Comparison of ENCODE assay signal across 1 cellular context in the genomic region with DNA sequence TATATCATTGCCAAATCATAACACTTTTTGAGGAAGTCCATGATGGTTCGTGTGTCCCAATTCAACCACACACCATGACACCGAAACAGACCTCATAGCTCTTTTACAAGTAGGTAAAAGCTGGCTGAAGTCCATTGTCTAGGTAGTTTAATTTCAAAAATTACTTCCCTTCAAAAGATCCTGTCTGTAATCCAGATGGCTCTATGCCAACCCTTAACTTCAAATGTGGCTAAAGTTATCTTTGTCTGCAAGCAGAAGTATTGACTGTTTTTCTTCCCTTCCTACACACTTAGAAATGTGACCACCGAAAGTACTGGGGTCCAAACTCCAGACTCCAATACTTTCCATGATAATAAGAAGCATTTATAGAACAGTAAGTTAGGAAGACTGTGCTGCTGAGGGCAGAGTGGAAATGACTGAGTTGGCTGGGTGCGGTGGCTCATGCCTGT.
A peak's percentile ranks its signal among the peaks of the same experiment; 100 is the strongest.
TF ChIP-seq lines count a peak whose summit lies in the region.

No MANE protein-coding gene starts in this region.

TF ChIP-seq in HepG2, 621 proteins besides CTCF, POLR2A, EP300 and RAD21:
- TF ChIP-seq FOXJ3 (CRISPR knock-in tag; IDR thresholded peaks at IDR 0.05; ENCODE audit: borderline replicate concordance) (no peak), HNF4G (IDR thresholded peaks at IDR 0.05; ENCODE audit: borderline replicate concordance, low read depth, low read length) (0 out of 2 replicates have a peak, but pooled peaks have one; percentile 19), HNF4G (CRISPR knock-in tag; IDR thresholded peaks at IDR 0.05; ENCODE audit: borderline replicate concordance, low read depth) (no peak), HNF4A (CRISPR knock-in tag; IDR thresholded peaks at IDR 0.05) (peak; percentile 32; the same call in 1 of the 2 replicates)
- TF ChIP-seq, protein P1, sequence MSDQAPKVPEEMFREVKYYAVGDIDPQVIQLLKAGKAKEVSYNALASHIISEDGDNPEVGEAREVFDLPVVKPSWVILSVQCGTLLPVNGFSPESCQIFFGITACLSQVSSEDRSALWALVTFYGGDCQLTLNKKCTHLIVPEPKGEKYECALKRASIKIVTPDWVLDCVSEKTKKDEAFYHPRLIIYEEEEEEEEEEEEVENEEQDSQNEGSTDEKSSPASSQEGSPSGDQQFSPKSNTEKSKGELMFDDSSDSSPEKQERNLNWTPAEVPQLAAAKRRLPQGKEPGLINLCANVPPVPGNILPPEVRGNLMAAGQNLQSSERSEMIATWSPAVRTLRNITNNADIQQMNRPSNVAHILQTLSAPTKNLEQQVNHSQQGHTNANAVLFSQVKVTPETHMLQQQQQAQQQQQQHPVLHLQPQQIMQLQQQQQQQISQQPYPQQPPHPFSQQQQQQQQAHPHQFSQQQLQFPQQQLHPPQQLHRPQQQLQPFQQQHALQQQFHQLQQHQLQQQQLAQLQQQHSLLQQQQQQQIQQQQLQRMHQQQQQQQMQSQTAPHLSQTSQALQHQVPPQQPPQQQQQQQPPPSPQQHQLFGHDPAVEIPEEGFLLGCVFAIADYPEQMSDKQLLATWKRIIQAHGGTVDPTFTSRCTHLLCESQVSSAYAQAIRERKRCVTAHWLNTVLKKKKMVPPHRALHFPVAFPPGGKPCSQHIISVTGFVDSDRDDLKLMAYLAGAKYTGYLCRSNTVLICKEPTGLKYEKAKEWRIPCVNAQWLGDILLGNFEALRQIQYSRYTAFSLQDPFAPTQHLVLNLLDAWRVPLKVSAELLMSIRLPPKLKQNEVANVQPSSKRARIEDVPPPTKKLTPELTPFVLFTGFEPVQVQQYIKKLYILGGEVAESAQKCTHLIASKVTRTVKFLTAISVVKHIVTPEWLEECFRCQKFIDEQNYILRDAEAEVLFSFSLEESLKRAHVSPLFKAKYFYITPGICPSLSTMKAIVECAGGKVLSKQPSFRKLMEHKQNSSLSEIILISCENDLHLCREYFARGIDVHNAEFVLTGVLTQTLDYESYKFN (CRISPR knock-in tag; conservative IDR thresholded peaks at IDR 0.05), result 0 out of 2 replicates have a peak, but pooled peaks have one; percentile 17
